ENCODE assay signal across 20 cellular contexts in genomic region chr11:120317689-120318195, GRCh38. TPM values are rescaled to one million over a fixed set of nuclear protein-coding genes. Genes with fewer than 3 reads are reported as not detected.
DNase-seq lines count a peak whose midpoint lies in the region; ATAC-seq and TF ChIP-seq lines count a peak whose summit lies in the region.
"Had no signal": no experiment of that assay in that cellular context is flagged by ENCODE, and none has a peak within 500 bp of the region (broad histone marks: within the 10 kb centered on the region; RNA-seq: fewer than 3 reads in every experiment).

No MANE protein-coding gene starts in this region.

- TF ChIP-seq CTCF in esophagus muscularis mucosa (IDR thresholded peaks at IDR 0.05) = no peak
- TF ChIP-seq CTCF in gastrocnemius medialis (IDR thresholded peaks at IDR 0.05 in 4 of 5, conservative IDR thresholded peaks at IDR 0.05 in 1 of 5) = no peak
- no peak for TF ChIP-seq CTCF in vagina (IDR thresholded peaks at IDR 0.05)
- TF ChIP-seq CTCF in GM10248 (IDR thresholded peaks at IDR 0.05; ENCODE audit: control extremely low read depth, extremely low read depth, low read depth, missing control alignments) = no peak

- H3K36me3 ChIP-seq in esophagus muscularis mucosa (no peaks in the 10 kb centered on the region), gastrocnemius medialis (no peaks in the 10 kb centered on the region), vagina (no peaks in the 10 kb centered on the region)
- H3K36me3 ChIP-seq: right lobe of liver, WERI-Rb-1 had no signal

- H3K4me3 ChIP-seq in right cardiac atrium (ENCODE audit: low read length) (no peak overlapping the region), esophagus muscularis mucosa (no peak overlapping the region), gastrocnemius medialis (no peak overlapping the region), vagina (peak overlapping the region in 1 of 2 donors; percentile 31)
- H3K4me3 ChIP-seq: right lobe of liver had no signal

- no peak for TF ChIP-seq EP300 in esophagus muscularis mucosa (IDR thresholded peaks at IDR 0.05)

- ATAC-seq in right cardiac atrium (no peak), Right ventricle myocardium superior (ENCODE audit: poor library complexity) (no peak), gastrocnemius medialis (no peak)
- ATAC-seq: activated CD8-positive, alpha-beta T cell treated with anti-CD3 and anti-CD28 coated beads for 36 hours; activated T-cell treated with anti-CD3 and anti-CD28 coated beads, Interleukin-2, amount 50 U/mL, for 4 hours; stimulated activated effector memory CD8-positive, alpha-beta T cell treated with anti-CD3 and anti-CD28 coated beads, Interleukin-12 subunit alpha, Interleukin-12 subunit beta, amount 100 ng/mL, for 72 hours had no signal

- intact Hi-C loops in right cardiac atrium (cut with DNase I) = no loop called here
- intact Hi-C loops in Right ventricle myocardium superior (cut with DNase I) = no loop called here
- intact Hi-C loops in esophagus muscularis mucosa (cut with DNase I) = no loop called here
- intact Hi-C loops in gastrocnemius medialis (cut with DNase I; ENCODE audit: low total_unique reads) = no loop called here
- intact Hi-C loops in vagina (cut with DNase I) = no loop called here

- 85% methylated on average over 7 of the region's 7 CpGs for WGBS in right cardiac atrium
- 83% methylated on average over 7 of the region's 7 CpGs for WGBS in esophagus muscularis mucosa

- peak overlapping the region; percentile 75 for H3K27ac ChIP-seq in right cardiac atrium (ENCODE audit: low read length)
- peak overlapping the region; percentile 41 to 65 (median 57) for H3K27ac ChIP-seq in esophagus muscularis mucosa (replicated peaks in 1 of 4)
- peak overlapping the region; percentile 1 to 75 (median 66) for H3K27ac ChIP-seq in gastrocnemius medialis
- H3K27ac ChIP-seq in vagina = peak overlapping the region; percentile 83
- H3K27ac ChIP-seq: right lobe of liver, WERI-Rb-1 had no signal

- H3K4me1 ChIP-seq in right cardiac atrium (ENCODE audit: control insufficient read depth, insufficient read depth, low read length) = peaks cover 17% of the 10 kb centered on the region
- H3K4me1 ChIP-seq in esophagus muscularis mucosa = peaks cover 15 to 20% (median 18%) of the 10 kb centered on the region in 4 donors
- no peaks in the 10 kb centered on the region for H3K4me1 ChIP-seq in gastrocnemius medialis
- peaks cover 22% of the 10 kb centered on the region for H3K4me1 ChIP-seq in vagina
- H3K4me1 ChIP-seq: right lobe of liver had no signal

- DNase-seq in right cardiac atrium (peak in 1 of 3 donors; percentile 37), Right ventricle myocardium superior (no peak), esophagus muscularis mucosa (ENCODE audit: extremely low spot score) (peak; percentile 53), gastrocnemius medialis (no peak), vagina (ENCODE audit: extremely low spot score in 2 of 2) (peak in 1 of 2 donors; percentile 70), GM03348 (ENCODE audit: low spot score) (no peak), RPMI8226 (no peak), GM10248 (ENCODE audit: extremely low spot score) (no peak)
- DNase-seq: activated CD8-positive, alpha-beta T cell treated with anti-CD3 and anti-CD28 coated beads for 36 hours; activated T-cell treated with anti-CD3 and anti-CD28 coated beads, Interleukin-2, amount 50 U/mL, for 4 hours; foreskin melanocyte; left colon; NCI-H1105 treated with DMSO at 0.1 percent for 48 hours; NCI-H2107; NCI-H510A treated with DMSO at 0.1 percent for 48 hours; right lobe of liver; SIG-M5; WERI-Rb-1 had no signal

- H3K27me3 ChIP-seq in right cardiac atrium (ENCODE audit: control insufficient read depth, insufficient read depth) (no peaks in the 10 kb centered on the region), esophagus muscularis mucosa (no peaks in the 10 kb centered on the region), gastrocnemius medialis (no peaks in the 10 kb centered on the region), vagina (no peaks in the 10 kb centered on the region)
- H3K27me3 ChIP-seq: right lobe of liver had no signal

- TF ChIP-seq POLR2A in esophagus muscularis mucosa (IDR thresholded peaks at IDR 0.05; ENCODE audit: low read depth) (no peak), gastrocnemius medialis (IDR thresholded peaks at IDR 0.05) (no peak), vagina (IDR thresholded peaks at IDR 0.05) (no peak)

- CTCF ChIA-PET in GM10248 (lab: Yijun Ruan, JAX) = interaction anchor here (1.2 to 6.3 kb wide), 4 partner anchors 15 to 87 kb away, joined by 3 to 97 read pairs (median 10); partner anchors contain the start of gene ARHGEF12

- POLR2A ChIA-PET in GM10248 (lab: Yijun Ruan, JAX) = no interaction called here

- in situ Hi-C loops in gastrocnemius medialis (cut with MboI; ENCODE audit: low sequenced_read_pairs in 4 of 4) = no loop called here

- no peaks in the 10 kb centered on the region for H3K9me3 ChIP-seq in right cardiac atrium (ENCODE audit: control insufficient read depth, low read length)
- H3K9me3 ChIP-seq in esophagus muscularis mucosa = no peaks in the 10 kb centered on the region
- H3K9me3 ChIP-seq in gastrocnemius medialis = no peaks in the 10 kb centered on the region
- no peaks in the 10 kb centered on the region for H3K9me3 ChIP-seq in vagina
- H3K9me3 ChIP-seq: right lobe of liver had no signal

RNA-seq across cellular contexts. Expression of gene TLCD5, which starts 7.4 kb away (rescaled TPM):
- 10 to 100 TPM; 15.7 to 21.3 (median 17.0) TPM for total RNA-seq in right cardiac atrium
- polyA plus RNA-seq in right cardiac atrium = 7.5 TPM
- total RNA-seq in Right ventricle myocardium superior = 7.3 TPM
- total RNA-seq in esophagus muscularis mucosa = 1 to 10 TPM; 3.7 to 6.3 (median 4.4) TPM
- total RNA-seq in gastrocnemius medialis = 1 to 10 TPM in 1 of 4 donors, under 1 TPM in 3; 0.27 to 1.0 (median 0.70) TPM
- 3.7 TPM for total RNA-seq in vagina
- polyA plus RNA-seq: CD14-positive monocyte had no signal

RNA-seq across cellular contexts. Expression of gene ARHGEF12, which starts 18.5 kb away (rescaled TPM):
- total RNA-seq in right cardiac atrium (100 to 1,000 TPM in 2 of 4 donors, 10 to 100 TPM in 2; 93.1 to 112 (median 97.3) TPM), Right ventricle myocardium superior (81.7 TPM), esophagus muscularis mucosa (100 to 1,000 TPM in 3 of 4 donors, 10 to 100 TPM in 1; 89.1 to 118 (median 106) TPM), gastrocnemius medialis (10 to 100 TPM; 52.9 to 77.3 (median 61.4) TPM), vagina (106 TPM)
- polyA plus RNA-seq in right cardiac atrium = 26.1 TPM
